ENCODE assay signal across 17 cellular contexts in the genomic region with DNA sequence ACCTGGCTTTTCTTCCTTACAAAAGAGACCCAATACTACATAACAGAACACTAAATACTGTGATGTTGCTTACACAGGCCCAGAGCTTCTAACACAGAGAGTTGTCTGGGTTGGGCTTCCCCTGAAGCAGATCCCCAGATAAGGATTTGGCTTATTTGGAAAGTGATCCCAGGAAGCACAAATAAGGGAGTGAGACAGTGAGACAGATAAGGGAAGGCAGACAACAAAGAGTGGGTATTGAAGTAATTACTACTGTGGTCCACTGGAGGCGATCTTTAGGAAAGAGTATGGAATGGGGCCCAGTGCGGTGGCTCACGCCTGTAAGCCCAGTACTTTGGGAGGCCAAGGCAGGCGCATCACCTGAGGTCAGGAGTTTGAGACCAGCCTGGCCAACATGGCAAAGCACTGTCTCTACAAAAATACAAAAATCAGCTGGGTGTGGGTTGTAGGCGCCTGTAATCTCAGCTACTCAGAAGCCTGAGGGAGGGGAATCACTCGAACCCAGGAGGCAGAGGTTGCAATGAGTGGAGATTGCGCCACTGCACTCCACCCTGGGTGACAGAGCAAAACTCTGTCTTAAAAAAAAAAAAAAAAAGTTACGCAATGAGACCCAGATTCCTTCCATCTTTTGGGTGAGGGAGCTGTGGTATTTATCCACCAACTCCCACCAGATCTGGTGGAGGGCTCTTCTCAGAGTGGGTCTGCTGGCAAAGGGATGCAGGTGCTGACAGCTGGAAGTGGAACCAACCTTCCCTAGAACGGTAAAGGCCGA. TPM values are rescaled to one million over a fixed set of nuclear protein-coding genes. Genes with fewer than 3 reads are reported as not detected.
DNase-seq lines count a peak whose midpoint lies in the region; ATAC-seq and TF ChIP-seq lines count a peak whose summit lies in the region.
"Had no signal": no experiment of that assay in that cellular context is flagged by ENCODE, and none has a peak within 500 bp of the region (broad histone marks: within the 10 kb centered on the region; RNA-seq: fewer than 3 reads in every experiment).

No MANE protein-coding gene starts in this region.

- H3K36me3 ChIP-seq in OCI-LY1 (ENCODE audit: insufficient read depth, low read length) = no peaks in the 10 kb centered on the region
- H3K36me3 ChIP-seq: prostate gland had no signal

- peak; percentile 21; the same call in 1 of the 2 replicates for TF ChIP-seq CTCF in OCI-LY1 (IDR thresholded peaks at IDR 0.05; ENCODE audit: low read length)

- H4K20me1 ChIP-seq in OCI-LY1 (ENCODE audit: insufficient read depth, low read length) = no peaks in the 10 kb centered on the region

- no peaks in the 10 kb centered on the region for H3K9me2 ChIP-seq in OCI-LY1 (ENCODE audit: low read depth, low read length)

- H3K27me3 Mint-ChIP-seq in activated CD4-positive, alpha-beta T cell treated with anti-CD3 and anti-CD28 coated beads for 36 hours = no peaks in the 10 kb centered on the region
- no peaks in the 10 kb centered on the region for H3K27me3 Mint-ChIP-seq in activated CD4-positive, alpha-beta T cell treated with anti-CD3 and anti-CD28 coated beads, Interleukin-2, amount 10 ng/mL, durations not matched to agents 7 days and 5 days
- H3K27me3 Mint-ChIP-seq: activated CD4-positive, alpha-beta memory T cell treated with anti-CD3 and anti-CD28 coated beads for 36 hours; activated naive CD4-positive, alpha-beta T cell treated with anti-CD3 and anti-CD28 coated beads, Interleukin-2, amount 50 U/mL, for 24 hours; T-cell had no signal

- no peak overlapping the region for H3K9ac ChIP-seq in OCI-LY1 (ENCODE audit: low read length)

- no peaks in the 10 kb centered on the region for H3K9me3 Mint-ChIP-seq in activated CD4-positive, alpha-beta T cell treated with anti-CD3 and anti-CD28 coated beads for 36 hours (ENCODE audit: low read depth)
- H3K9me3 Mint-ChIP-seq in activated CD4-positive, alpha-beta T cell treated with anti-CD3 and anti-CD28 coated beads, Interleukin-2, amount 10 ng/mL, durations not matched to agents 7 days and 5 days = no peaks in the 10 kb centered on the region
- no peaks in the 10 kb centered on the region for H3K9me3 Mint-ChIP-seq in stimulated activated effector memory CD8-positive, alpha-beta T cell treated with anti-CD3 and anti-CD28 coated beads, Interleukin-12 subunit alpha, Interleukin-12 subunit beta, amount 100 ng/mL, for 72 hours
- H3K9me3 Mint-ChIP-seq: activated CD4-positive, alpha-beta memory T cell treated with anti-CD3 and anti-CD28 coated beads for 36 hours; activated naive CD4-positive, alpha-beta T cell treated with anti-CD3 and anti-CD28 coated beads, Interleukin-2, amount 50 U/mL, for 24 hours; T-cell had no signal

- POLR2A ChIA-PET in activated CD4-positive, alpha-beta T cell treated with anti-CD3 and anti-CD28 coated beads for 36 hours (lab: Charles Lee) = interaction anchor here (0.9 kb wide), 1 partner anchor 24 kb away, joined by 4 read pairs; no protein-coding TSS in a partner anchor
- POLR2A ChIA-PET in activated CD4-positive, alpha-beta T cell treated with anti-CD3 and anti-CD28 coated beads, Interleukin-2, amount 10 ng/mL, durations not matched to agents 7 days and 5 days (lab: Charles Lee) = interaction anchor here (0.6 kb wide), 1 partner anchor 9 kb away, joined by 3 read pairs; no protein-coding TSS in a partner anchor

- no peaks in the 10 kb centered on the region for H3F3A ChIP-seq in OCI-LY1 (ENCODE audit: insufficient read depth, low read length)

- no peaks in the 10 kb centered on the region for H3K4me1 Mint-ChIP-seq in activated CD4-positive, alpha-beta T cell treated with anti-CD3 and anti-CD28 coated beads for 36 hours
- H3K4me1 Mint-ChIP-seq in activated CD4-positive, alpha-beta T cell treated with anti-CD3 and anti-CD28 coated beads, Interleukin-2, amount 10 ng/mL, durations not matched to agents 7 days and 5 days = peaks cover 3% of the 10 kb centered on the region
- no peaks in the 10 kb centered on the region for H3K4me1 Mint-ChIP-seq in stimulated activated effector memory CD8-positive, alpha-beta T cell treated with anti-CD3 and anti-CD28 coated beads, Interleukin-12 subunit alpha, Interleukin-12 subunit beta, amount 100 ng/mL, for 72 hours
- H3K4me1 Mint-ChIP-seq: activated naive CD4-positive, alpha-beta T cell treated with anti-CD3 and anti-CD28 coated beads, Interleukin-2, amount 50 U/mL, for 24 hours had no signal

- intact Hi-C loops in activated CD4-positive, alpha-beta T cell treated with anti-CD3 and anti-CD28 coated beads for 36 hours (cut with DNase I, micrococcal nuclease) = no loop called here

- DNase-seq in activated CD4-positive, alpha-beta T cell treated with anti-CD3 and anti-CD28 coated beads for 36 hours = no peak
- no peak for DNase-seq in activated CD4-positive, alpha-beta T cell treated with anti-CD3 and anti-CD28 coated beads, Interleukin-2, amount 10 ng/mL, durations not matched to agents 7 days and 5 days
- DNase-seq in stimulated activated effector memory CD8-positive, alpha-beta T cell treated with anti-CD3 and anti-CD28 coated beads, Interleukin-12 subunit alpha, Interleukin-12 subunit beta, amount 100 ng/mL, for 72 hours (ENCODE audit: low spot score in 2 of 2) = no peak
- DNase-seq in activated gamma-delta T cell treated with Interleukin-2 at 50 U/mL for 16 hours (no peak), occipital lobe (lab: John Stamatoyannopoulos, UW) (no peak)
- DNase-seq: activated CD4-positive, alpha-beta memory T cell treated with anti-CD3 and anti-CD28 coated beads for 36 hours; stimulated activated CD4-positive, alpha-beta T cell treated with anti-CD3 and anti-CD28 coated beads, Interleukin-4, amount 100 ng/mL, for 24 hours; T-cell had no signal

- H3K9me3 ChIP-seq in OCI-LY1 (ENCODE audit: low read length) = no peaks in the 10 kb centered on the region
- H3K9me3 ChIP-seq: prostate gland had no signal

- no peaks in the 10 kb centered on the region for H3K79me2 ChIP-seq in OCI-LY1 (ENCODE audit: insufficient read depth, low read length)

- peak; percentile 36 for ATAC-seq in activated CD4-positive, alpha-beta T cell treated with anti-CD3 and anti-CD28 coated beads for 36 hours
- ATAC-seq in esophagus mucosa (peak; percentile 14), GM18858 (IDR thresholded peaks at IDR 0.05; ENCODE audit: unreplicated experiment) (no peak)
- ATAC-seq in stimulated activated effector memory CD8-positive, alpha-beta T cell treated with anti-CD3 and anti-CD28 coated beads, Interleukin-12 subunit alpha, Interleukin-12 subunit beta, amount 100 ng/mL, for 72 hours = no peak
- ATAC-seq: left lung, T-cell had no signal

- H3K27ac ChIP-seq in OCI-LY1 (ENCODE audit: low read depth, low read length, poor library complexity, severe bottlenecking) = no peak overlapping the region
- H3K27ac ChIP-seq: prostate gland had no signal

- H3K4me3 ChIP-seq in OCI-LY1 (ENCODE audit: low read depth, low read length, poor library complexity, severe bottlenecking) = no peak overlapping the region
- H3K4me3 ChIP-seq: left lung, prostate gland had no signal

- no peak overlapping the region for H3K27ac Mint-ChIP-seq in activated CD4-positive, alpha-beta T cell treated with anti-CD3 and anti-CD28 coated beads for 36 hours
- H3K27ac Mint-ChIP-seq in activated CD4-positive, alpha-beta T cell treated with anti-CD3 and anti-CD28 coated beads, Interleukin-2, amount 10 ng/mL, durations not matched to agents 7 days and 5 days = no peak overlapping the region
- H3K27ac Mint-ChIP-seq in stimulated activated effector memory CD8-positive, alpha-beta T cell treated with anti-CD3 and anti-CD28 coated beads, Interleukin-12 subunit alpha, Interleukin-12 subunit beta, amount 100 ng/mL, for 72 hours = peak overlapping the region; percentile 16
- H3K27ac Mint-ChIP-seq: activated CD4-positive, alpha-beta memory T cell treated with anti-CD3 and anti-CD28 coated beads for 36 hours; activated naive CD4-positive, alpha-beta T cell treated with anti-CD3 and anti-CD28 coated beads, Interleukin-2, amount 50 U/mL, for 24 hours; T-cell had no signal

- no peaks in the 10 kb centered on the region; the same call in 1 of the 2 replicates for H3K27me3 ChIP-seq in OCI-LY1 (ENCODE audit: insufficient read depth, low read length)
- H3K27me3 ChIP-seq: left lung had no signal

- CTCF ChIA-PET in activated CD4-positive, alpha-beta T cell treated with anti-CD3 and anti-CD28 coated beads for 36 hours (lab: Charles Lee) = interaction anchor here (0.7 to 1.3 kb wide), 3 partner anchors 21 to 437 kb away, joined by 3 to 5 read pairs (median 3); no protein-coding TSS in a partner anchor
- CTCF ChIA-PET in activated CD4-positive, alpha-beta T cell treated with anti-CD3 and anti-CD28 coated beads, Interleukin-2, amount 10 ng/mL, durations not matched to agents 7 days and 5 days (lab: Charles Lee) = interaction anchor here (0.8 to 1.2 kb wide), 3 partner anchors 10 to 23 kb away, joined by 3 read pairs; partner anchors contain the start of genes C12orf43 and OASL

- no peak overlapping the region for H2AFZ ChIP-seq in OCI-LY1 (ENCODE audit: low read length)

- no peak overlapping the region for H3K4me2 ChIP-seq in OCI-LY1 (ENCODE audit: low read length)

- no peaks in the 10 kb centered on the region for H3K4me1 ChIP-seq in OCI-LY1 (ENCODE audit: insufficient read depth, low read length, severe bottlenecking)
- H3K4me1 ChIP-seq: prostate gland had no signal

- no peak overlapping the region for H3K4me3 Mint-ChIP-seq in activated CD4-positive, alpha-beta T cell treated with anti-CD3 and anti-CD28 coated beads for 36 hours
- H3K4me3 Mint-ChIP-seq in activated CD4-positive, alpha-beta T cell treated with anti-CD3 and anti-CD28 coated beads, Interleukin-2, amount 10 ng/mL, durations not matched to agents 7 days and 5 days = no peak overlapping the region
- no peak overlapping the region for H3K4me3 Mint-ChIP-seq in stimulated activated effector memory CD8-positive, alpha-beta T cell treated with anti-CD3 and anti-CD28 coated beads, Interleukin-12 subunit alpha, Interleukin-12 subunit beta, amount 100 ng/mL, for 72 hours
- H3K4me3 Mint-ChIP-seq: activated CD4-positive, alpha-beta memory T cell treated with anti-CD3 and anti-CD28 coated beads for 36 hours; activated naive CD4-positive, alpha-beta T cell treated with anti-CD3 and anti-CD28 coated beads, Interleukin-2, amount 50 U/mL, for 24 hours; T-cell had no signal

- peaks cover 20% of the 10 kb centered on the region for H3K36me3 Mint-ChIP-seq in activated CD4-positive, alpha-beta T cell treated with anti-CD3 and anti-CD28 coated beads for 36 hours (ENCODE audit: low read depth)
- peaks cover 57% of the 10 kb centered on the region for H3K36me3 Mint-ChIP-seq in activated CD4-positive, alpha-beta T cell treated with anti-CD3 and anti-CD28 coated beads, Interleukin-2, amount 10 ng/mL, durations not matched to agents 7 days and 5 days (ENCODE audit: low read depth)
- peaks cover 94% of the 10 kb centered on the region for H3K36me3 Mint-ChIP-seq in stimulated activated effector memory CD8-positive, alpha-beta T cell treated with anti-CD3 and anti-CD28 coated beads, Interleukin-12 subunit alpha, Interleukin-12 subunit beta, amount 100 ng/mL, for 72 hours

RNA-seq across cellular contexts. Expression of gene C12orf43, which starts 10.2 kb away (rescaled TPM):
- total RNA-seq in activated CD4-positive, alpha-beta T cell treated with anti-CD3 and anti-CD28 coated beads for 36 hours = 10 to 100 TPM; 22.8 to 23.8 TPM
- total RNA-seq in activated CD4-positive, alpha-beta T cell treated with anti-CD3 and anti-CD28 coated beads, Interleukin-2, amount 10 ng/mL, durations not matched to agents 7 days and 5 days = 10 to 100 TPM; 17.6 to 20.2 TPM
- total RNA-seq in esophagus mucosa (7.9 TPM), occipital lobe (13.6 TPM)

RNA-seq across cellular contexts. Expression of gene OASL, which starts 12.6 kb away (rescaled TPM):
- total RNA-seq in activated CD4-positive, alpha-beta T cell treated with anti-CD3 and anti-CD28 coated beads for 36 hours = 10 to 100 TPM; 13.9 to 19.6 TPM
- 10 to 100 TPM; 28.5 to 34.2 TPM for total RNA-seq in activated CD4-positive, alpha-beta T cell treated with anti-CD3 and anti-CD28 coated beads, Interleukin-2, amount 10 ng/mL, durations not matched to agents 7 days and 5 days
- total RNA-seq in esophagus mucosa = 5.9 TPM
- 0.16 TPM for total RNA-seq in occipital lobe

RNA-seq across cellular contexts. Expression of gene HNF1A, which starts 48.1 kb away (rescaled TPM):
- not detected for total RNA-seq in activated CD4-positive, alpha-beta T cell treated with anti-CD3 and anti-CD28 coated beads for 36 hours
- not detected for total RNA-seq in activated CD4-positive, alpha-beta T cell treated with anti-CD3 and anti-CD28 coated beads, Interleukin-2, amount 10 ng/mL, durations not matched to agents 7 days and 5 days
- not detected for total RNA-seq in esophagus mucosa
- total RNA-seq in occipital lobe = not detected
- total RNA-seq: activated CD4-positive, alpha-beta memory T cell treated with anti-CD3 and anti-CD28 coated beads for 36 hours; H4; M059J; NCI-H460; T-cell had no signal

Comparison
In these comparisons a context has a peak if more than half of its experiments do, and no peak if none do; other contexts are left out.
1. ATAC-seq: peak in activated CD4-positive, alpha-beta T cell treated with anti-CD3 and anti-CD28 coated beads for 36 hours (single experiment) and esophagus mucosa (single experiment); none in stimulated activated effector memory CD8-positive, alpha-beta T cell treated with anti-CD3 and anti-CD28 coated beads, Interleukin-12 subunit alpha, Interleukin-12 subunit beta, amount 100 ng/mL, for 72 hours (single experiment) and GM18858 (single experiment).